In genomic region chr18:7272268-7273049, GRCh38 we compare ENCODE assay signal across 9 cellular contexts. TPM values are rescaled to one million over a fixed set of nuclear protein-coding genes. Genes with fewer than 3 reads are reported as not detected.
DNase-seq lines count a peak whose midpoint lies in the region; ATAC-seq and TF ChIP-seq lines count a peak whose summit lies in the region.
"Had no signal": no experiment of that assay in that cellular context is flagged by ENCODE, and none has a peak within 500 bp of the region (broad histone marks: within the 10 kb centered on the region; RNA-seq: fewer than 3 reads in every experiment).

No MANE protein-coding gene starts in this region.

- H3K4me1 Mint-ChIP-seq in chondrocyte (ENCODE audit: low read depth) (peaks cover 19% of the 10 kb centered on the region), T-cell (no peaks in the 10 kb centered on the region)
- no peaks in the 10 kb centered on the region for H3K4me1 Mint-ChIP-seq in stimulated activated effector memory CD8-positive, alpha-beta T cell treated with anti-CD3 and anti-CD28 coated beads, Interleukin-12 subunit alpha, Interleukin-12 subunit beta, amount 100 ng/mL, for 72 hours

- H3K27ac Mint-ChIP-seq in chondrocyte (ENCODE audit: unreplicated experiment) (peak overlapping the region; percentile 88), T-cell (no peak overlapping the region)
- H3K27ac Mint-ChIP-seq in stimulated activated effector memory CD8-positive, alpha-beta T cell treated with anti-CD3 and anti-CD28 coated beads, Interleukin-12 subunit alpha, Interleukin-12 subunit beta, amount 100 ng/mL, for 72 hours, result no peak overlapping the region

- CTCF ChIA-PET in T-cell (lab: Charles Lee), result no interaction called here

- DNase-seq in GM13976 (ENCODE audit: low spot score) (no peak), NCI-H2196 (lab: John Stamatoyannopoulos, UW; ENCODE audit: unreplicated experiment) (peak; percentile 66), chondrocyte (ENCODE audit: low spot score) (no peak), islet precursor cell (peak; percentile 71), cerebellum (ENCODE audit: low spot score) (no peak), T-cell (no peak)
- DNase-seq in stimulated activated effector memory CD8-positive, alpha-beta T cell treated with anti-CD3 and anti-CD28 coated beads, Interleukin-12 subunit alpha, Interleukin-12 subunit beta, amount 100 ng/mL, for 72 hours (ENCODE audit: low spot score in 2 of 2), result no peak

- H3K9me3 Mint-ChIP-seq in chondrocyte (ENCODE audit: low read depth) (no peaks in the 10 kb centered on the region), T-cell (peaks cover 11 to 12% (median 12%) of the 10 kb centered on the region in 3 donors)
- H3K9me3 Mint-ChIP-seq in stimulated activated effector memory CD8-positive, alpha-beta T cell treated with anti-CD3 and anti-CD28 coated beads, Interleukin-12 subunit alpha, Interleukin-12 subunit beta, amount 100 ng/mL, for 72 hours, result peaks cover 6% of the 10 kb centered on the region

- no peaks in the 10 kb centered on the region for H3K27me3 Mint-ChIP-seq in chondrocyte (ENCODE audit: low read depth)
- H3K27me3 Mint-ChIP-seq in T-cell, result peaks cover 0 to 4% of the 10 kb centered on the region in 2 donors

- H3K36me3 Mint-ChIP-seq in chondrocyte (ENCODE audit: low read depth) (no peaks in the 10 kb centered on the region), T-cell (no peaks in the 10 kb centered on the region)
- no peaks in the 10 kb centered on the region for H3K36me3 Mint-ChIP-seq in stimulated activated effector memory CD8-positive, alpha-beta T cell treated with anti-CD3 and anti-CD28 coated beads, Interleukin-12 subunit alpha, Interleukin-12 subunit beta, amount 100 ng/mL, for 72 hours

- peak; percentile 28 for ATAC-seq in stimulated activated effector memory CD8-positive, alpha-beta T cell treated with anti-CD3 and anti-CD28 coated beads, Interleukin-12 subunit alpha, Interleukin-12 subunit beta, amount 100 ng/mL, for 72 hours
- ATAC-seq in T-cell (replicated peaks in 1 of 4), result no peak
- ATAC-seq in GM19463 (IDR thresholded peaks at IDR 0.05; ENCODE audit: unreplicated experiment), result no peak

- TF ChIP-seq CTCF in GM13976 (IDR thresholded peaks at IDR 0.05; ENCODE audit: borderline replicate concordance, control extremely low read depth, extremely low read depth, insufficient read depth, missing control alignments), result peak; percentile 11
- peak; percentile 91 for TF ChIP-seq CTCF in chondrocyte (IDR thresholded peaks at IDR 0.05)

- H3K4me3 Mint-ChIP-seq in chondrocyte (ENCODE audit: unreplicated experiment) (no peak overlapping the region), T-cell (no peak overlapping the region)
- no peak overlapping the region for H3K4me3 Mint-ChIP-seq in stimulated activated effector memory CD8-positive, alpha-beta T cell treated with anti-CD3 and anti-CD28 coated beads, Interleukin-12 subunit alpha, Interleukin-12 subunit beta, amount 100 ng/mL, for 72 hours

- in situ Hi-C loops in GM13976 (cut with MboI; ENCODE audit: low sequenced_read_pairs, unreplicated experiment), result no loop called here

- POLR2A ChIA-PET in T-cell (lab: Charles Lee), result no interaction called here

RNA-seq across cellular contexts. Expression of gene LRRC30, which starts 41.6 kb away (rescaled TPM):
- total RNA-seq in chondrocyte, result not detected in 3 replicates
- total RNA-seq in cerebellum, result not detected
- not detected for total RNA-seq in T-cell
- total RNA-seq: SJSA1 had no signal

Comparison
In these comparisons a context has a peak if more than half of its experiments do, and no peak if none do; other contexts are left out.
1. DNase-seq: peak in NCI-H2196 (single experiment) and islet precursor cell (single experiment); none in GM13976 (single experiment), chondrocyte (single experiment), stimulated activated effector memory CD8-positive, alpha-beta T cell treated with anti-CD3 and anti-CD28 coated beads, Interleukin-12 subunit alpha, Interleukin-12 subunit beta, amount 100 ng/mL, for 72 hours (0 of 2), cerebellum (single experiment) and T-cell (0 of 34).